1 cellular context compared by ENCODE assay signal in genomic region chr12:51028811-51029146, GRCh38.
TF ChIP-seq lines count a peak whose summit lies in the region.

No MANE protein-coding gene starts in this region.

TF ChIP-seq in H1, 55 proteins besides CTCF, POLR2A, EP300 and RAD21 (continued from another document):
- TF ChIP-seq TAF7 (optimal IDR thresholded peaks at IDR 0.05; ENCODE audit: borderline replicate concordance, low read depth, low read length) (no peak), RFX5 (IDR thresholded peaks at IDR 0.05; ENCODE audit: borderline replicate concordance, low read depth, low read length) (no peak), TEAD4 (IDR thresholded peaks at IDR 0.05; ENCODE audit: low read depth, low read length) (no peak)
